In the genomic region with DNA sequence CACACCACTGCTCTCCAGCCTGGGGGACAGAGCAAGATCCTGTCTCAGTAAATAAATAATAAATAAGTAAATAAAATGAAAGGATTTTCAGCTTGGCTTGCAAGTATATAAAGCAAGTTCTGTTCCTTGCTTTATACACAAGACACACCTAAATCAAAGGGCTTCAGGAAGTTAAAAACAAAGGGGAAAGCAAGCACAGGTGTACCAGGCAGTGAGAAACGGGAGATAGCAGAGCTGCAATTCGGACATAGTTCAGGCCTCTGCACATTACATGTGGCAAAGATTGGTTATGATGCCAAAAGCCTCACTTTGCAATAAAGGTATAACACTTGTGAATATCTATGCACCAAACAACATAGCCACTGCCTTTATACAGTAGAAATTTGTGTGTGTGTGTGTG, we compare ENCODE assay signal across 19 cellular contexts. TPM values are rescaled to one million over a fixed set of nuclear protein-coding genes. Genes with fewer than 3 reads are reported as not detected.
DNase-seq lines count a peak whose midpoint lies in the region; ATAC-seq and TF ChIP-seq lines count a peak whose summit lies in the region.
"Had no signal": no experiment of that assay in that cellular context is flagged by ENCODE, and none has a peak within 500 bp of the region (broad histone marks: within the 10 kb centered on the region; RNA-seq: fewer than 3 reads in every experiment).

No MANE protein-coding gene starts in this region.

- TF ChIP-seq CTCF in mucosa of descending colon (IDR thresholded peaks at IDR 0.05) (no peak), tibial artery (IDR thresholded peaks at IDR 0.05) (no peak), upper lobe of left lung (IDR thresholded peaks at IDR 0.05) (no peak)

- H3K9me3 Mint-ChIP-seq in activated naive CD4-positive, alpha-beta T cell treated with anti-CD3 and anti-CD28 coated beads, Interleukin-2, amount 10 ng/mL, durations not matched to agents 7 days and 5 days, result peaks cover 2% of the 10 kb centered on the region
- H3K9me3 Mint-ChIP-seq: CD14-positive monocyte, HFFc6 had no signal

- H3K4me1 Mint-ChIP-seq in activated naive CD4-positive, alpha-beta T cell treated with anti-CD3 and anti-CD28 coated beads, Interleukin-2, amount 10 ng/mL, durations not matched to agents 7 days and 5 days, result peaks cover 60% of the 10 kb centered on the region

- H3K9me2 ChIP-seq in Karpas-422 (replicated peaks; ENCODE audit: insufficient read depth, low read length), result no peaks in the 10 kb centered on the region

- H3K4me3 ChIP-seq in Karpas-422 (ENCODE audit: low read length) (no peak overlapping the region), mucosa of descending colon (no peak overlapping the region), tibial artery (no peak overlapping the region), upper lobe of left lung (no peak overlapping the region)
- H3K4me3 ChIP-seq: PC-9, SJCRH30 had no signal

- H3K4me2 ChIP-seq in Karpas-422 (ENCODE audit: low read depth, low read length, poor library complexity, severe bottlenecking), result no peak overlapping the region
- H3K4me2 ChIP-seq: KMS-11, PC-9 had no signal

- peaks cover 47% of the 10 kb centered on the region for H3K79me2 ChIP-seq in Karpas-422 (ENCODE audit: low read length)

- no peak for TF ChIP-seq EP300 in upper lobe of left lung (IDR thresholded peaks at IDR 0.05)

- ATAC-seq in mucosa of descending colon (peak; percentile 66), upper lobe of left lung (ENCODE audit: low FRiP score in 2 of 2) (no peak)

- H4K20me1 ChIP-seq in Karpas-422 (ENCODE audit: insufficient read depth, low read depth, low read length), result no peaks in the 10 kb centered on the region

- no peak overlapping the region for H2AFZ ChIP-seq in Karpas-422 (ENCODE audit: low read length)
- H2AFZ ChIP-seq: PC-9 had no signal

- 97 to 98% methylated on average over 2 of the region's 2 CpGs for WGBS in upper lobe of left lung, 2 donors

- CTCF ChIA-PET in activated naive CD4-positive, alpha-beta T cell treated with anti-CD3 and anti-CD28 coated beads, Interleukin-2, amount 10 ng/mL, durations not matched to agents 7 days and 5 days (lab: Charles Lee), result no interaction called here

- peak overlapping the region; percentile 24 for H3K27ac Mint-ChIP-seq in activated naive CD4-positive, alpha-beta T cell treated with anti-CD3 and anti-CD28 coated beads, Interleukin-2, amount 10 ng/mL, durations not matched to agents 7 days and 5 days
- H3K27ac Mint-ChIP-seq: HFFc6 had no signal

- no peak for TF ChIP-seq POLR2A in upper lobe of left lung (IDR thresholded peaks at IDR 0.05)

- H3K27ac ChIP-seq in Karpas-422 (ENCODE audit: low read length), result peak overlapping the region; percentile 85
- H3K27ac ChIP-seq in tibial artery, result peak overlapping the region; percentile 66 to 84
- no peak overlapping the region for H3K27ac ChIP-seq in upper lobe of left lung
- H3K27ac ChIP-seq: KMS-11, PC-9, SJCRH30 had no signal

- peaks cover 3% of the 10 kb centered on the region for H3K27me3 Mint-ChIP-seq in activated naive CD4-positive, alpha-beta T cell treated with anti-CD3 and anti-CD28 coated beads, Interleukin-2, amount 10 ng/mL, durations not matched to agents 7 days and 5 days

- no peak overlapping the region for H3K4me3 Mint-ChIP-seq in activated naive CD4-positive, alpha-beta T cell treated with anti-CD3 and anti-CD28 coated beads, Interleukin-2, amount 10 ng/mL, durations not matched to agents 7 days and 5 days
- H3K4me3 Mint-ChIP-seq: CD14-positive monocyte, HFFc6 had no signal

- H3K9ac ChIP-seq in Karpas-422 (ENCODE audit: low read length), result no peak overlapping the region
- H3K9ac ChIP-seq: KMS-11 had no signal

- no peaks in the 10 kb centered on the region for H3K9me3 ChIP-seq in Karpas-422 (ENCODE audit: low read length)
- H3K9me3 ChIP-seq in mucosa of descending colon, result no peaks in the 10 kb centered on the region
- no peaks in the 10 kb centered on the region for H3K9me3 ChIP-seq in tibial artery
- H3K9me3 ChIP-seq in upper lobe of left lung, result no peaks in the 10 kb centered on the region
- H3K9me3 ChIP-seq: SJCRH30 had no signal

- no peak for DNase-seq in activated naive CD4-positive, alpha-beta T cell treated with anti-CD3 and anti-CD28 coated beads, Interleukin-2, amount 10 ng/mL, durations not matched to agents 7 days and 5 days
- DNase-seq in activated naive CD4-positive, alpha-beta T cell (lab: John Stamatoyannopoulos, UW), result no peak
- no peak for DNase-seq in Karpas-422
- DNase-seq in mucosa of descending colon, result no peak
- no peak for DNase-seq in tibial artery
- DNase-seq in upper lobe of left lung, result no peak
- no peak for DNase-seq in NCI-H2081 treated with DMSO at 0.1 percent for 48 hours (lab: John Stamatoyannopoulos, UW)
- DNase-seq in medulla oblongata (ENCODE audit: extremely low spot score), result no peak
- DNase-seq: DMS79 treated with DMSO at 0.1 percent for 48 hours, HFFc6, NCI-H1048, NCI-H146, NCI-H2081, NCI-H510A treated with DMSO at 0.1 percent for 48 hours, NCI-H82, PC-9, SJCRH30 had no signal

- H3K4me1 ChIP-seq in Karpas-422 (ENCODE audit: low read length), result peaks cover 52% of the 10 kb centered on the region
- H3K4me1 ChIP-seq in mucosa of descending colon (ENCODE audit: low read depth), result peaks cover 2% of the 10 kb centered on the region
- peaks cover 0 to 59% (median 32%) of the 10 kb centered on the region in 4 donors for H3K4me1 ChIP-seq in tibial artery
- H3K4me1 ChIP-seq in upper lobe of left lung, result peaks cover 12 to 32% (median 17%) of the 10 kb centered on the region in 4 donors

- H3K36me3 Mint-ChIP-seq in activated naive CD4-positive, alpha-beta T cell treated with anti-CD3 and anti-CD28 coated beads, Interleukin-2, amount 10 ng/mL, durations not matched to agents 7 days and 5 days, result peaks cover 43% of the 10 kb centered on the region

- H3K27me3 ChIP-seq in Karpas-422 (ENCODE audit: low read length), result no peaks in the 10 kb centered on the region
- no peaks in the 10 kb centered on the region for H3K27me3 ChIP-seq in tibial artery
- H3K27me3 ChIP-seq in upper lobe of left lung, result no peaks in the 10 kb centered on the region
- H3K27me3 ChIP-seq: SJCRH30 had no signal

- H3K36me3 ChIP-seq in Karpas-422 (ENCODE audit: insufficient read depth, low read length) (0 out of 2 replicates have a peak, but pooled peaks cover 6% of the 10 kb centered on the region), mucosa of descending colon (ENCODE audit: low read depth) (no peaks in the 10 kb centered on the region), tibial artery (peaks cover 0 to 5% (median 0%) of the 10 kb centered on the region in 3 donors), upper lobe of left lung (peaks cover 0 to 6% (median 0%) of the 10 kb centered on the region in 4 donors)

- intact Hi-C loops in mucosa of descending colon (cut with DNase I, micrococcal nuclease), result no loop called here
- intact Hi-C loops in tibial artery (cut with DNase I; ENCODE audit: low total_unique reads), result no loop called here

RNA-seq across cellular contexts. Expression of a gene that starts 47.5 kb away (rescaled TPM):
- 80.1 and 114 TPM in 2 replicates for total RNA-seq in Karpas-422 (2014; rRNA removed; shearing (Covaris generic); ENCODE audit: low replicate concordance)
- total RNA-seq in mucosa of descending colon, result 10 to 100 TPM; 73.7 to 91.8 (median 90.8) TPM
- total RNA-seq in upper lobe of left lung, result 100 to 1,000 TPM in 4 of 6 donors, 10 to 100 TPM in 2; 72.3 to 408 (median 146) TPM

RNA-seq across cellular contexts. Expression of a gene that starts 47.8 kb away (rescaled TPM):
- 17.6 and 20.4 TPM in 2 replicates for total RNA-seq in Karpas-422 (2014; rRNA removed; shearing (Covaris generic); ENCODE audit: low replicate concordance)
- total RNA-seq in mucosa of descending colon (10 to 100 TPM; 12.2 to 16.6 (median 13.6) TPM), upper lobe of left lung (10 to 100 TPM in 2 of 6 donors, 1 to 10 TPM in 4; 4.9 to 21.0 (median 8.7) TPM)

Comparison
In these comparisons a context has a peak if more than half of its experiments do, and no peak if none do; other contexts are left out.
1. H3K27ac ChIP-seq: peak in Karpas-422 (single experiment) and tibial artery (2 of 2); none in upper lobe of left lung (0 of 4).